11 cellular contexts compared by ENCODE assay signal in genomic region chr2:61222567-61222966, GRCh38.
"Had no signal": no experiment of that assay in that cellular context is flagged by ENCODE, and none has a peak within 500 bp of the region (broad histone marks: within the 10 kb centered on the region; RNA-seq: fewer than 3 reads in every experiment).

No MANE protein-coding gene starts in this region.

- H2AFZ ChIP-seq: GM23248, GM23338 had no signal

- H3K9me3 ChIP-seq: HAP-1 had no signal

- H3K27ac ChIP-seq: GM23248 had no signal

- FAIRE-seq: H1, H54 had no signal

- H3K9ac ChIP-seq: GM23248 had no signal

- H3K4me1 ChIP-seq: HAP-1 had no signal

- DNase-seq: GM23248, GOT3, H7, H9, HCEC 1CT, HFFc6 had no signal

- H3K4me2 ChIP-seq: GM23338 had no signal

- H3K4me3 ChIP-seq: GM23248, GM23338, HAP-1 had no signal

- ATAC-seq: GM23338, HCT116 had no signal
